ENCODE assay signal across 8 cellular contexts in genomic region chr3:36908647-36909180, GRCh38. TPM values are rescaled to one million over a fixed set of nuclear protein-coding genes. Genes with fewer than 3 reads are reported as not detected.
A peak's percentile ranks its signal among the peaks of the same experiment; 100 is the strongest.
DNase-seq lines count a peak whose midpoint lies in the region; ATAC-seq, FAIRE-seq and TF ChIP-seq lines count a peak whose summit lies in the region.

No MANE protein-coding gene starts in this region.

- no peaks in the 10 kb centered on the region for H3K27me3 ChIP-seq in KMS-11 (ENCODE audit: insufficient read depth, low read depth)
- no peaks in the 10 kb centered on the region for H3K27me3 ChIP-seq in naive thymus-derived CD4-positive, alpha-beta T cell (ENCODE audit: control insufficient read depth in 2 of 2, insufficient read depth in 2 of 2, low read length in 2 of 2)

- peaks cover 41% of the 10 kb centered on the region for H3K4me1 ChIP-seq in KMS-11 (ENCODE audit: low read depth, poor library complexity, severe bottlenecking)
- H3K4me1 ChIP-seq in naive thymus-derived CD4-positive, alpha-beta T cell (ENCODE audit: control insufficient read depth in 2 of 2, insufficient read depth in 2 of 2, low read length in 2 of 2) = peaks cover 41 to 45% of the 10 kb centered on the region in 2 donors

- no peaks in the 10 kb centered on the region for H3K36me3 ChIP-seq in KMS-11 (ENCODE audit: insufficient read depth)
- no peaks in the 10 kb centered on the region for H3K36me3 ChIP-seq in naive thymus-derived CD4-positive, alpha-beta T cell (ENCODE audit: control insufficient read depth in 2 of 3, insufficient read depth in 3 of 3, low read length in 3 of 3)

- H3K4me2 ChIP-seq in KMS-11 = peak overlapping the region; percentile 90

- FAIRE-seq in GM19239 (lab: Jason Lieb, UNC) = no peak
- FAIRE-seq in GM12892 (lab: Jason Lieb, UNC) = no peak

- H3K27ac ChIP-seq in KMS-11 = peak overlapping the region; percentile 21; the same call in 1 of the 2 replicates
- H3K27ac ChIP-seq in naive thymus-derived CD4-positive, alpha-beta T cell (ENCODE audit: low read depth, low read length) = peak overlapping the region; percentile 94

- intact Hi-C loops in naive thymus-derived CD4-positive, alpha-beta T cell (cut with micrococcal nuclease) = loop anchor here (1.0 to 2.0 kb wide), 9 partner anchors 8 to 85 kb away; partner anchors contain the start of genes EPM2AIP1 (in 2 of the 2), MLH1 (in 2 of the 2) and TRANK1 (in 2 of the 2)

- no peak overlapping the region; the same call in 1 of the 2 replicates for H3K9ac ChIP-seq in KMS-11

- peak overlapping the region; percentile 74; the same call in 1 of the 2 replicates for H2AFZ ChIP-seq in KMS-11 (ENCODE audit: low read depth)

- H3K27me3 Mint-ChIP-seq in naive thymus-derived CD4-positive, alpha-beta T cell = no peaks in the 10 kb centered on the region

- no peaks in the 10 kb centered on the region for H3K9me3 ChIP-seq in naive thymus-derived CD4-positive, alpha-beta T cell (ENCODE audit: control insufficient read depth in 2 of 3, low read length in 3 of 3)

- no peaks in the 10 kb centered on the region for H4K20me1 ChIP-seq in KMS-11 (ENCODE audit: insufficient read depth)

- DNase-seq in AG09309 (ENCODE audit: low read depth) = no peak
- DNase-seq in cardiac fibroblast (ENCODE audit: low read depth in 2 of 2) = no peak
- no peak for DNase-seq in naive thymus-derived CD4-positive, alpha-beta T cell
- no peak for DNase-seq in GM19239 (ENCODE audit: insufficient read length, low spot score)
- no peak for DNase-seq in GM12892 (ENCODE audit: insufficient read length)
- no peak for DNase-seq in HK-2 (ENCODE audit: unreplicated experiment)

- no peaks in the 10 kb centered on the region for H3K79me2 ChIP-seq in KMS-11 (ENCODE audit: insufficient read depth, low read depth)

- CTCF ChIA-PET in naive thymus-derived CD4-positive, alpha-beta T cell (lab: Charles Lee) = interaction anchor here (0.5 to 1.7 kb wide), 3 partner anchors 33 to 1588 kb away, joined by 3 to 4 read pairs (median 4); no protein-coding TSS in a partner anchor

- no peak for TF ChIP-seq POLR2A in GM12892 (IDR thresholded peaks at IDR 0.05; ENCODE audit: low read depth, low read length)

- H3K4me3 ChIP-seq in AG09309 (ENCODE audit: control insufficient read depth, low read depth, low read length) = peak overlapping the region; percentile 35
- H3K4me3 ChIP-seq in KMS-11 (IDR thresholded peaks at IDR 0.05; ENCODE audit: insufficient read depth, low read depth, low read length) = peak overlapping the region; percentile 59
- H3K4me3 ChIP-seq in cardiac fibroblast (replicated peaks in 1 of 2; ENCODE audit: low read depth in 2 of 2, low read length in 2 of 2) = peak overlapping the region; percentile 43 to 48
- H3K4me3 ChIP-seq in naive thymus-derived CD4-positive, alpha-beta T cell (ENCODE audit: low read length) = peak overlapping the region; percentile 80

- H3K9me3 Mint-ChIP-seq in naive thymus-derived CD4-positive, alpha-beta T cell = no peaks in the 10 kb centered on the region

- TF ChIP-seq CTCF in AG09309 (IDR thresholded peaks at IDR 0.05; ENCODE audit: control insufficient read depth, insufficient read depth, low read depth, low read length, missing control alignments) (no peak), KMS-11 (conservative IDR thresholded peaks at IDR 0.05; ENCODE audit: low read depth, low read length) (no peak), cardiac fibroblast (IDR thresholded peaks at IDR 0.05; ENCODE audit: low read depth, low read length) (no peak)

- H3K36me3 Mint-ChIP-seq in naive thymus-derived CD4-positive, alpha-beta T cell = peaks cover 0 to 13% (median 5%) of the 10 kb centered on the region in 5 donors

- H3K4me1 Mint-ChIP-seq in naive thymus-derived CD4-positive, alpha-beta T cell = peaks cover 41 to 73% (median 68%) of the 10 kb centered on the region in 7 donors

- POLR2A ChIA-PET in naive thymus-derived CD4-positive, alpha-beta T cell (lab: Charles Lee) = interaction anchor here (0.6 to 7.0 kb wide), 6 partner anchors 15 to 84 kb away, joined by 3 to 62 read pairs (median 14); partner anchors contain the start of genes EPM2AIP1, MLH1 and TRANK1

- peak overlapping the region; percentile 90 to 100 (median 95) for H3K27ac Mint-ChIP-seq in naive thymus-derived CD4-positive, alpha-beta T cell

- no peak for ATAC-seq in naive thymus-derived CD4-positive, alpha-beta T cell
- ATAC-seq in HG03196 (IDR thresholded peaks at IDR 0.05; ENCODE audit: unreplicated experiment) = no peak

- H3K4me3 Mint-ChIP-seq in naive thymus-derived CD4-positive, alpha-beta T cell = peak overlapping the region; percentile 89 to 100 (median 95)

RNA-seq across cellular contexts. Expression of gene TRANK1, which starts 36.1 kb away (rescaled TPM):
- total RNA-seq in naive thymus-derived CD4-positive, alpha-beta T cell = 100 to 1,000 TPM in 2 of 5 experiments, 10 to 100 TPM in 3; 64.3 to 113 (median 82.6) TPM
- polyA plus RNA-seq in naive thymus-derived CD4-positive, alpha-beta T cell = 10 to 100 TPM; 29.6 to 45.2 TPM
- polyA plus RNA-seq in GM12892 (2012; ENCODE audit: missing spikeins) = 5.7 TPM
